ENCODE assay signal across 8 cellular contexts in genomic region chr1:148345617-148346259, GRCh38.
DNase-seq lines count a peak whose midpoint lies in the region; ATAC-seq and TF ChIP-seq lines count a peak whose summit lies in the region.
"Not testable (repeated sequence)": the region's sequence is repeated elsewhere in the genome, so short reads cannot be mapped to it uniquely, and the experiment has no call there.

No MANE protein-coding gene starts in this region.

- H3K36me3 ChIP-seq in Caco-2 (ENCODE audit: control insufficient read depth, insufficient read depth, low read length); H7 (replicated peaks; ENCODE audit: control insufficient read depth, insufficient read depth, low read length); mucosa of descending colon (ENCODE audit: low read depth); stomach: not testable (repeated sequence)

- 0 to 8% (median 3%) methylated on average over 3 of the region's 3 CpGs for WGBS in stomach, 5 donors

- TF ChIP-seq CTCF in Caco-2 (IDR thresholded peaks at IDR 0.05; ENCODE audit: insufficient read depth in 1 of 2, low read depth in 1 of 2, low read length in 1 of 2, severe bottlenecking in 1 of 2, unreplicated experiment in 1 of 2) (peak; percentile 37 to 68), VCaP (conservative IDR thresholded peaks at IDR 0.05) (peak; percentile 84), astrocyte of the spinal cord (IDR thresholded peaks at IDR 0.05; ENCODE audit: low read depth, low read length) (peak; percentile 69), mucosa of descending colon (IDR thresholded peaks at IDR 0.05) (peak; percentile 37), stomach (IDR thresholded peaks at IDR 0.05) (peak in 5 of 7 experiments; percentile 8 to 27 (median 21))

- not testable (repeated sequence) for TF ChIP-seq POLR2A in stomach (IDR thresholded peaks at IDR 0.05)

- DNase-seq in Caco-2 (peak; percentile 51 to 53), H7 (peak; percentile 25), NCI-H526 (lab: John Stamatoyannopoulos, UW) (peak; percentile 30 to 68), astrocyte of the spinal cord (ENCODE audit: low read depth, low spot score) (peak; percentile 59), fibroblast of peridontal ligament (ENCODE audit: extremely low read depth) (peak; percentile 64), mucosa of descending colon (peak in 1 of 3 donors; percentile 57)
- not testable (repeated sequence) for DNase-seq in stomach

- in situ Hi-C loops in astrocyte of the spinal cord (cut with HindIII; ENCODE audit: low sequenced_read_pairs), result not testable (repeated sequence)

- not testable (repeated sequence) for H3K4me1 ChIP-seq in Caco-2; mucosa of descending colon (ENCODE audit: low read depth); stomach

- not testable (repeated sequence) for H3K36me3 Mint-ChIP-seq in Caco-2 (ENCODE audit: insufficient read depth, unreplicated experiment)

- H3K4me3 ChIP-seq in Caco-2 (ENCODE audit: low read depth, low read length); H7 (ENCODE audit: insufficient read depth, low read depth, low read length); astrocyte of the spinal cord (ENCODE audit: low read depth, low read length); mucosa of descending colon; stomach: not testable (repeated sequence)

- H3K4me3 Mint-ChIP-seq in Caco-2 (ENCODE audit: unreplicated experiment), result not testable (repeated sequence)

- not testable (repeated sequence) for H3K27ac ChIP-seq in VCaP, stomach

- intact Hi-C loops in Caco-2 (cut with micrococcal nuclease; ENCODE audit: unreplicated experiment), result loop anchor here (2.0 kb wide), 1 partner anchor 19 kb away; no protein-coding TSS in a partner anchor
- intact Hi-C loops in mucosa of descending colon (cut with DNase I, micrococcal nuclease); stomach (cut with DNase I; ENCODE audit: low total_unique reads): not testable (repeated sequence)

- peaks cover 13% of the 10 kb centered on the region for H3K27me3 Mint-ChIP-seq in Caco-2 (ENCODE audit: insufficient read depth, unreplicated experiment)

- ATAC-seq in mucosa of descending colon, result peak; percentile 90

- peak overlapping the region; percentile 7 for H3K27ac Mint-ChIP-seq in Caco-2 (ENCODE audit: unreplicated experiment)

- H3K27me3 ChIP-seq in Caco-2 (replicated peaks; ENCODE audit: control insufficient read depth, insufficient read depth, low read length); H7 (ENCODE audit: control insufficient read depth, insufficient read depth, low read length): not testable (repeated sequence)
- H3K27me3 ChIP-seq in stomach, result peaks cover 0 to 42% (median 0%) of the 10 kb centered on the region in 3 donors

- H3K9me3 Mint-ChIP-seq in Caco-2 (ENCODE audit: unreplicated experiment), result not testable (repeated sequence)

- not testable (repeated sequence) for BruUV-seq in Caco-2 (replicated peaks; lab: Mats Ljungman, UMichigan)

- H3K4me1 Mint-ChIP-seq in Caco-2 (ENCODE audit: low read depth, unreplicated experiment), result peaks cover 10% of the 10 kb centered on the region

- TF ChIP-seq EP300 in stomach (IDR thresholded peaks at IDR 0.05), result not testable (repeated sequence)

- H3K9me3 ChIP-seq in Caco-2, mucosa of descending colon, stomach: not testable (repeated sequence)

- CTCF ChIA-PET in Caco-2 (lab: Charles Lee), result interaction anchor here (1.2 kb wide), 1 partner anchor 12 kb away, joined by 3 read pairs; no protein-coding TSS in a partner anchor

- POLR2A ChIA-PET in Caco-2 (lab: Charles Lee), result interaction anchor here (0.9 to 1.7 kb wide), 2 partner anchors 11 to 82 kb away, joined by 5 read pairs; no protein-coding TSS in a partner anchor

Comparison
In these comparisons a context has a peak if more than half of its experiments do, and no peak if none do; other contexts are left out.
1. CTCF ChIP-seq: peak in every context shown above with its lines; median percentile 84 in VCaP; 69 in astrocyte of the spinal cord; 52 in Caco-2; 37 in mucosa of descending colon; 21 in stomach.